17 cellular contexts compared by ENCODE assay signal in genomic region chr2:62334440-62335058, GRCh38.
DNase-seq lines count a peak whose midpoint lies in the region; ATAC-seq, FAIRE-seq and TF ChIP-seq lines count a peak whose summit lies in the region.
"Had no signal": no experiment of that assay in that cellular context is flagged by ENCODE, and none has a peak within 500 bp of the region (broad histone marks: within the 10 kb centered on the region; RNA-seq: fewer than 3 reads in every experiment).

No MANE protein-coding gene starts in this region.

- H3K36me3 ChIP-seq in uterus: no peaks in the 10 kb centered on the region
- H3K36me3 ChIP-seq: gastrocnemius medialis had no signal

- no peak overlapping the region for H3K4me3 ChIP-seq in uterus
- H3K4me3 ChIP-seq: gastrocnemius medialis, psoas muscle had no signal

- no peak for TF ChIP-seq POLR2A in uterus (IDR thresholded peaks at IDR 0.05)

- FAIRE-seq in urothelium cell line (lab: Jason Lieb, UNC): peak; percentile 13
- FAIRE-seq: RCC 7860 had no signal

- no peaks in the 10 kb centered on the region for H3K4me1 Mint-ChIP-seq in activated naive CD4-positive, alpha-beta T cell treated with anti-CD3 and anti-CD28 coated beads, Interleukin-2, amount 50 U/mL, for 24 hours
- H3K4me1 Mint-ChIP-seq in activated T-helper 17 cell treated with anti-CD3 and anti-CD28 coated beads, Interleukin-2, amount 50 U/mL, for 72 hours: no peaks in the 10 kb centered on the region

- TF ChIP-seq CTCF in uterus (IDR thresholded peaks at IDR 0.05): no peak

- H3K36me3 Mint-ChIP-seq in activated naive CD4-positive, alpha-beta T cell treated with anti-CD3 and anti-CD28 coated beads, Interleukin-2, amount 50 U/mL, for 24 hours: no peaks in the 10 kb centered on the region
- no peaks in the 10 kb centered on the region for H3K36me3 Mint-ChIP-seq in activated T-helper 17 cell treated with anti-CD3 and anti-CD28 coated beads, Interleukin-2, amount 50 U/mL, for 72 hours (ENCODE audit: low read depth)

- no peaks in the 10 kb centered on the region for H3K9me3 Mint-ChIP-seq in activated naive CD4-positive, alpha-beta T cell treated with anti-CD3 and anti-CD28 coated beads, Interleukin-2, amount 50 U/mL, for 24 hours
- no peaks in the 10 kb centered on the region for H3K9me3 Mint-ChIP-seq in activated T-helper 17 cell treated with anti-CD3 and anti-CD28 coated beads, Interleukin-2, amount 50 U/mL, for 72 hours

- H3K27me3 ChIP-seq in uterus: no peaks in the 10 kb centered on the region
- H3K27me3 ChIP-seq: gastrocnemius medialis had no signal

- H3K9me3 ChIP-seq in uterus: no peaks in the 10 kb centered on the region
- H3K9me3 ChIP-seq: gastrocnemius medialis, psoas muscle had no signal

- H3K27ac Mint-ChIP-seq in activated naive CD4-positive, alpha-beta T cell treated with anti-CD3 and anti-CD28 coated beads, Interleukin-2, amount 50 U/mL, for 24 hours: peak overlapping the region; percentile 66
- H3K27ac Mint-ChIP-seq in activated T-helper 17 cell treated with anti-CD3 and anti-CD28 coated beads, Interleukin-2, amount 50 U/mL, for 72 hours: peak overlapping the region; percentile 26

- ATAC-seq in HG02852 (IDR thresholded peaks at IDR 0.05; ENCODE audit: unreplicated experiment) (peak; percentile 70), HG03457 (IDR thresholded peaks at IDR 0.05; ENCODE audit: unreplicated experiment) (no peak), HG02840 (IDR thresholded peaks at IDR 0.05; ENCODE audit: low FRiP score, unreplicated experiment) (no peak)
- peak; percentile 62 for ATAC-seq in activated T-helper 17 cell treated with anti-CD3 and anti-CD28 coated beads, Interleukin-2, amount 50 U/mL, for 72 hours (replicated peaks)
- ATAC-seq: gastrocnemius medialis, left lobe of liver, psoas muscle had no signal

- H3K27me3 Mint-ChIP-seq in activated naive CD4-positive, alpha-beta T cell treated with anti-CD3 and anti-CD28 coated beads, Interleukin-2, amount 50 U/mL, for 24 hours: no peaks in the 10 kb centered on the region
- no peaks in the 10 kb centered on the region for H3K27me3 Mint-ChIP-seq in activated T-helper 17 cell treated with anti-CD3 and anti-CD28 coated beads, Interleukin-2, amount 50 U/mL, for 72 hours

- H3K4me3 Mint-ChIP-seq in activated naive CD4-positive, alpha-beta T cell treated with anti-CD3 and anti-CD28 coated beads, Interleukin-2, amount 50 U/mL, for 24 hours: no peak overlapping the region
- H3K4me3 Mint-ChIP-seq in activated T-helper 17 cell treated with anti-CD3 and anti-CD28 coated beads, Interleukin-2, amount 50 U/mL, for 72 hours: peak overlapping the region; percentile 2

- H3K4me1 ChIP-seq in uterus: no peaks in the 10 kb centered on the region
- H3K4me1 ChIP-seq: gastrocnemius medialis, psoas muscle had no signal

- intact Hi-C loops in uterus (cut with DNase I; ENCODE audit: low total_unique reads): no loop called here

- DNase-seq in activated naive CD4-positive, alpha-beta T cell treated with Interleukin-2 at 50 U/mL for 16 hours: no peak
- no peak for DNase-seq in urothelium cell line (ENCODE audit: low spot score)
- no peak for DNase-seq in uterus
- DNase-seq: ACHN; amniotic stem cell; gastrocnemius medialis; KG1; psoas muscle; stimulated activated CD4-positive, alpha-beta T cell treated with anti-CD3 and anti-CD28 coated beads, Interleukin-2, amount 100 ng/mL, for 48 hours; T1000 had no signal

- H3K27ac ChIP-seq in uterus: no peak overlapping the region
- H3K27ac ChIP-seq: gastrocnemius medialis, psoas muscle had no signal

Comparison
In these comparisons a context has a peak if more than half of its experiments do, and no peak if none do; other contexts are left out.
1. ATAC-seq: peak in HG02852 (single experiment) and activated T-helper 17 cell treated with anti-CD3 and anti-CD28 coated beads, Interleukin-2, amount 50 U/mL, for 72 hours (single experiment); none in HG03457 (single experiment) and HG02840 (single experiment).